8 cellular contexts compared by ENCODE assay signal in genomic region chr10:68955786-68956532, GRCh38. TPM values are rescaled to one million over a fixed set of nuclear protein-coding genes. Genes with fewer than 3 reads are reported as not detected.
DNase-seq lines count a peak whose midpoint lies in the region; ATAC-seq, FAIRE-seq and TF ChIP-seq lines count a peak whose summit lies in the region.

Gene DDX21, plus strand, starts transcription at chr10:68956170. Its CDS starts 56 bp downstream, at chr10:68956226.

- DNase-seq in GM12891 (ENCODE audit: insufficient read length, low spot score): peak; percentile 83
- peak; percentile 84 for DNase-seq in NCI-H1436 (lab: John Stamatoyannopoulos, UW)
- DNase-seq in T follicular helper cell (ENCODE audit: low read depth): peak; percentile 84
- peak; percentile 84 to 92 for DNase-seq in heart right ventricle
- DNase-seq in posterior vena cava (ENCODE audit: low spot score): peak; percentile 97
- peak; percentile 94 for DNase-seq in upper lobe of right lung

- peak; percentile 84 for TF ChIP-seq POLR2A in GM12891 (IDR thresholded peaks at IDR 0.05; ENCODE audit: low read depth, low read length)

- 0 to 1% (median 0%) methylated on average over 57 of the region's 57 CpGs for WGBS in adipose tissue, 3 donors
- 0% methylated on average over 56 to 57 of the region's 57 CpGs for WGBS in heart right ventricle, 2 donors

- peak within 1 kb of the TSS; percentile 59 to 99 (median 90) for H3K4me3 ChIP-seq in heart right ventricle
- H3K4me3 ChIP-seq in upper lobe of right lung: peak within 1 kb of the TSS; percentile 95

- peaks cover 3 to 46% (median 22%) of the 10 kb centered on the region in 9 donors for H3K4me1 ChIP-seq in heart right ventricle
- H3K4me1 ChIP-seq in upper lobe of right lung: peaks cover 24% of the 10 kb centered on the region

- intact Hi-C loops in heart right ventricle (cut with DNase I) (loop anchor here in 1 of 10 donors (1.0 kb wide), 1 partner anchor 137 kb away; no protein-coding TSS in a partner anchor), posterior vena cava (cut with DNase I) (no loop called here), upper lobe of right lung (cut with DNase I) (no loop called here)

- H3K27ac ChIP-seq in adipose tissue (ENCODE audit: low read depth, low read length): peak within 1 kb of the TSS; percentile 99
- peak within 1 kb of the TSS; percentile 26 to 95 (median 90) for H3K27ac ChIP-seq in heart right ventricle
- H3K27ac ChIP-seq in upper lobe of right lung: peak within 1 kb of the TSS; percentile 95

- H3K9me3 ChIP-seq in heart right ventricle (no peaks in the 10 kb centered on the region), upper lobe of right lung (no peaks in the 10 kb centered on the region)

- peak; percentile 86 for ATAC-seq in HG02840 (IDR thresholded peaks at IDR 0.05; ENCODE audit: low FRiP score, unreplicated experiment)
- peak; percentile 97 to 99 (median 98) for ATAC-seq in heart right ventricle
- ATAC-seq in upper lobe of right lung: peak; percentile 97

- TF ChIP-seq CTCF in heart right ventricle (IDR thresholded peaks at IDR 0.05): peak; percentile 25 to 73 (median 52)
- TF ChIP-seq CTCF in upper lobe of right lung (IDR thresholded peaks at IDR 0.05): peak; percentile 56

- peaks cover 0 to 33% (median 6%) of the 10 kb centered on the region in 9 donors for H3K36me3 ChIP-seq in heart right ventricle
- H3K36me3 ChIP-seq in upper lobe of right lung: peaks cover 13% of the 10 kb centered on the region

- no peaks in the 10 kb centered on the region for H3K27me3 ChIP-seq in heart right ventricle
- H3K27me3 ChIP-seq in upper lobe of right lung: no peaks in the 10 kb centered on the region

- peak; percentile 81 for FAIRE-seq in GM12891 (lab: Jason Lieb, UNC)

TF ChIP-seq in GM12891, 5 proteins besides CTCF, POLR2A, EP300 and RAD21:
- TF ChIP-seq POU2F2 (IDR thresholded peaks at IDR 0.05; ENCODE audit: low read depth, low read length) (no peak), PAX5 (IDR thresholded peaks at IDR 0.05; ENCODE audit: insufficient read depth, low read length, severe bottlenecking) (no peak), TAF1 (IDR thresholded peaks at IDR 0.05; ENCODE audit: low read depth, low read length) (peak; percentile 81), SPI1 (IDR thresholded peaks at IDR 0.05; ENCODE audit: low read depth, low read length) (peak; percentile 75), POLR2AphosphoS5 (IDR thresholded peaks at IDR 0.05; ENCODE audit: low read depth, low read length) (peak; percentile 88)

RNA-seq across cellular contexts. Expression of gene DDX21, which starts in this region (rescaled TPM):
- 49.6 TPM for polyA plus RNA-seq in GM12891 (2012; ENCODE audit: low read depth, missing spikeins)
- polyA plus RNA-seq in adipose tissue: 10 to 100 TPM; 25.7 to 96.1 (median 48.8) TPM
- total RNA-seq in heart right ventricle: 10 to 100 TPM; 17.6 to 52.4 (median 25.5) TPM
- polyA plus RNA-seq in heart right ventricle: 10 to 100 TPM; 10.2 to 17.8 TPM
- total RNA-seq in posterior vena cava: 10 to 100 TPM; 37.4 to 55.7 TPM
- 56.0 TPM for total RNA-seq in upper lobe of right lung

Comparison
In these comparisons a context has a peak if more than half of its experiments do, and no peak if none do; other contexts are left out.
1. Peak in every context shown above with its lines: DNase-seq, ATAC-seq, H3K4me3 ChIP-seq and H3K27ac ChIP-seq.